30 cellular contexts compared by ENCODE assay signal in genomic region chr19:46220038-46220615, GRCh38. TPM values are rescaled to one million over a fixed set of nuclear protein-coding genes. Genes with fewer than 3 reads are reported as not detected.
"Had no signal": no experiment of that assay in that cellular context is flagged by ENCODE, and none has a peak within 500 bp of the region (broad histone marks: within the 10 kb centered on the region; RNA-seq: fewer than 3 reads in every experiment).

No MANE protein-coding gene starts in this region.

- H3K9me3 ChIP-seq: SJSA1, SK-N-SH had no signal

- H3K27ac ChIP-seq: brain microvascular endothelial cell, cardiac muscle cell, SJSA1 had no signal

- H3K4me3 ChIP-seq: cardiac muscle cell, K562, SJSA1 had no signal

- H3K9ac ChIP-seq: SK-N-SH had no signal

- H3K36me3 ChIP-seq: brain microvascular endothelial cell, cardiac muscle cell, SJSA1 had no signal

- H3K27me3 ChIP-seq: cardiac muscle cell had no signal

- DNase-seq: activated CD4-positive, alpha-beta memory T cell treated with anti-CD3 and anti-CD28 coated beads, Interleukin-2, amount 10 ng/mL, durations not matched to agents 7 days and 5 days; activated CD4-positive, alpha-beta T cell treated with anti-CD3 and anti-CD28 coated beads for 1 hour; activated CD4-positive, alpha-beta T cell treated with anti-CD3 and anti-CD28 coated beads for 48 hours; activated effector memory CD4-positive, alpha-beta T cell treated with anti-CD3 and anti-CD28 coated beads, Interleukin-2, amount 50 U/mL, for 16 hours; activated naive CD4-positive, alpha-beta T cell; activated naive CD4-positive, alpha-beta T cell treated with anti-CD3 and anti-CD28 coated beads, Interleukin-2, amount 50 U/mL, for 16 hours; activated naive CD8-positive, alpha-beta T cell treated with anti-CD3 and anti-CD28 coated beads for 36 hours; activated T-cell treated with anti-CD3 and anti-CD28 coated beads, Interleukin-2, amount 50 U/mL, for 1 hour; activated T-cell treated with anti-CD3 and anti-CD28 coated beads, Interleukin-2, amount 50 U/mL, for 72 hours; amniotic stem cell; brain microvascular endothelial cell; NCI-H1105; NCI-H1417 treated with DMSO at 0.1 percent for 48 hours; NCI-H1930; NCI-H2081 treated with DMSO at 0.1 percent for 48 hours; NCI-H226; NCI-H446 treated with DMSO at 0.1 percent for 48 hours; NCI-H524; SHP77; SK-N-SH had no signal

- FAIRE-seq: K562, TTC549 had no signal

- H3K4me2 ChIP-seq: SK-N-SH had no signal

RNA-seq across cellular contexts. Expression of gene IGFL1, which starts 9.4 kb away (rescaled TPM):
- total RNA-seq: activated CD4-positive, alpha-beta memory T cell treated with anti-CD3 and anti-CD28 coated beads, Interleukin-2, amount 10 ng/mL, durations not matched to agents 7 days and 5 days; activated CD8-positive, alpha-beta memory T cell treated with anti-CD3 and anti-CD28 coated beads for 36 hours; activated naive CD8-positive, alpha-beta T cell treated with anti-CD3 and anti-CD28 coated beads for 36 hours; activated T-cell treated with anti-CD3 and anti-CD28 coated beads, Interleukin-2, amount 50 U/mL, for 72 hours; activated T-helper 17 cell treated with anti-CD3 and anti-CD28 coated beads, Interleukin-2, amount 50 U/mL, for 72 hours; aorta; cardiac muscle cell; K562; M059J; RPMI7951; SJSA1; WTC11 had no signal
- polyA plus RNA-seq: aorta, cardiac muscle cell, K562, SK-N-SH had no signal
